ENCODE assay signal across 8 cellular contexts in the genomic region with DNA sequence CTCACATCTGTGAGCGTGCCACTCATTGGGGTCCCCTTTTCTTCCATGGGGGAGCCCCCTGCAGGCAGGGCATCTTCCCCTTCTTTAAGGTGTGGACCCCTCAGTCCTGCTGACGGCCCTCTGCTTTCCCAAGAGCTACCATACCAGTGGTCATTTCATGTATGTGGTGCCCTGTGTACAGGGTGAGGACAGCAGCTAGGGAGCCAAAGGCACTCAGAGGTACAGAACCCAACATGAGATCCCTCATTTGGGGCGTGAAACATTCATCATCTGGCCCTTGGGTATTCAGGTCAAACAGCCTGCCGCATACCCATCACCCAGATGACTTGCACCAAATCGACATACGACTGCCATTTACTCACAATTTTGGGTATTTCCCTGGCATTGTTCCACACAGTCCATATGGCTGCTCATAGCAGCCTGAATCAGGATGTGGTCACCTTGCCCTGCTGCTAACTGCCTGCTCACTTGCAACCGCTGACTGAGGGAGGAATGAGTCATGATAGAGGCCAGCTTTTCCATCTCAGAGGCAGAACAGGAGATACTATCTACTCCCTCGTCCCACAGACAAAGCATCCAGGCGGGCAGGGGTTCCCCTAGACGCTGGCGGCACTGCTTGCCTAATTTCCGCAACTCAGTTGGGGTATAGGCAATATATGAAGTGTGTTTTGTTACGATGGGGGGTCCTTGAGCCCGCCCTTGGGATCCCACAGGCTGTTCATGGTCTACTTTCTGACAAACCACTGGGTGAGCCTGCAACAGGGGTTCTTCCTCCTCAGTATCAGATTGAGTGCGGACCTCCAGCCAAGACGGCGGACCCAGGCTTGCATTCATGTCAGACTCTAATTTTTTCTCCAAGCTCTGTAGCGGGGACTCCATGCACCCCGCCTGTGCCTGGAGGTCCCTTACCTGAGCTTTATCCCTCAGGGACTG.
DNase-seq lines count a peak whose midpoint lies in the region; ATAC-seq and TF ChIP-seq lines count a peak whose summit lies in the region.

No MANE protein-coding gene starts in this region.

- H3K4me1 ChIP-seq in right atrium auricular region: no peaks in the 10 kb centered on the region

- DNase-seq in Daoy (ENCODE audit: low read depth): peak; percentile 98
- peak; percentile 35 to 52 for DNase-seq in activated CD4-positive, alpha-beta T cell treated with anti-CD3 and anti-CD28 coated beads, Interleukin-2, amount 50 U/mL, for 48 hours
- DNase-seq in stimulated activated CD4-positive, alpha-beta T cell treated with anti-CD3 and anti-CD28 coated beads, Interleukin-4, amount 100 ng/mL, for 48 hours (ENCODE audit: low read depth in 2 of 2): peak; percentile 3 to 23
- DNase-seq in inferior parietal cortex (ENCODE audit: extremely low spot score): no peak
- no peak for DNase-seq in NCI-H2029 treated with DMSO at 0.1 percent for 48 hours (lab: John Stamatoyannopoulos, UW)
- no peak for DNase-seq in right atrium auricular region (ENCODE audit: low spot score)

- H3K36me3 ChIP-seq in right atrium auricular region: no peaks in the 10 kb centered on the region

- H3K27ac ChIP-seq in right atrium auricular region: no peak overlapping the region

- no peak overlapping the region for H3K4me3 ChIP-seq in right atrium auricular region

- ATAC-seq in GM19467 (IDR thresholded peaks at IDR 0.05; ENCODE audit: unreplicated experiment): peak; percentile 71
- ATAC-seq in HG03575 (IDR thresholded peaks at IDR 0.05; ENCODE audit: extremely low read depth, insufficient number of reproducible peaks, low FRiP score, unreplicated experiment): peak; percentile 89

- no peaks in the 10 kb centered on the region for H3K27me3 ChIP-seq in right atrium auricular region

- TF ChIP-seq CTCF in right atrium auricular region (IDR thresholded peaks at IDR 0.05): no peak

- H3K9me3 ChIP-seq in right atrium auricular region: peaks cover 0 to 3% of the 10 kb centered on the region in 2 donors

Comparison
In these comparisons a context has a peak if more than half of its experiments do, and no peak if none do; other contexts are left out.
1. DNase-seq: peak in Daoy (single experiment), activated CD4-positive, alpha-beta T cell treated with anti-CD3 and anti-CD28 coated beads, Interleukin-2, amount 50 U/mL, for 48 hours (2 of 2) and stimulated activated CD4-positive, alpha-beta T cell treated with anti-CD3 and anti-CD28 coated beads, Interleukin-4, amount 100 ng/mL, for 48 hours (2 of 2); none in inferior parietal cortex (single experiment), NCI-H2029 treated with DMSO at 0.1 percent for 48 hours (single experiment) and right atrium auricular region (single experiment).